In genomic region chr11:20067665-20068064, GRCh38 we compare ENCODE assay signal across 23 cellular contexts.
"Had no signal": no experiment of that assay in that cellular context is flagged by ENCODE, and none has a peak within 500 bp of the region (broad histone marks: within the 10 kb centered on the region; RNA-seq: fewer than 3 reads in every experiment).

No MANE protein-coding gene starts in this region.

- DNase-seq: dermis blood vessel endothelial cell; effector memory CD4-positive, alpha-beta T cell; kidney; mesendoderm; midbrain; naive thymus-derived CD4-positive, alpha-beta T cell; nephron progenitor cell; occipital lobe; ovary; posterior cingulate gyrus; psoas muscle; right cardiac atrium; sigmoid colon; stimulated activated CD4-positive, alpha-beta T cell treated with anti-CD3 and anti-CD28 coated beads, Interleukin-4, amount 100 ng/mL, for 4 hours; stimulated activated naive CD8-positive, alpha-beta T cell treated with anti-CD3 and anti-CD28 coated beads, Interleukin-15, Interleukin-2, amounts not matched to agents 100 U/mL and 50 U/mL, for 24 hours; substantia nigra; testis; tibial artery had no signal

- H3K36me3 Mint-ChIP-seq: naive thymus-derived CD4-positive, alpha-beta T cell; stimulated activated memory B cell treated with anti-CD40 and anti-IgM and Interleukin-4, amounts not matched to agents 10 μg/mL and 1 μg/mL and 100 μg/mL, for 72 hours had no signal

- H3K27me3 Mint-ChIP-seq: stimulated activated memory B cell treated with anti-CD40 and anti-IgM and Interleukin-4, amounts not matched to agents 10 μg/mL and 1 μg/mL and 100 μg/mL, for 72 hours; type B pancreatic cell had no signal

- H3K36me3 ChIP-seq: ovary had no signal

- H2AFZ ChIP-seq: hepatocyte had no signal

- H3K9me3 ChIP-seq: ovary, psoas muscle, sigmoid colon, testis, tibial artery had no signal

- H3K9me3 Mint-ChIP-seq: stimulated activated memory B cell treated with anti-CD40 and anti-IgM and Interleukin-4, amounts not matched to agents 10 μg/mL and 1 μg/mL and 100 μg/mL, for 72 hours; type B pancreatic cell had no signal

- H3K4me1 ChIP-seq: psoas muscle, testis had no signal

- H3K4me2 ChIP-seq: hepatocyte had no signal

- H3K27ac Mint-ChIP-seq: naive thymus-derived CD4-positive, alpha-beta T cell; stimulated activated memory B cell treated with anti-CD40 and anti-IgM and Interleukin-4, amounts not matched to agents 10 μg/mL and 1 μg/mL and 100 μg/mL, for 72 hours; type B pancreatic cell had no signal

- H3K4me3 ChIP-seq: coronary artery, hepatocyte, ovary, psoas muscle, sigmoid colon, testis, tibial artery had no signal

- H3K27me3 ChIP-seq: hepatocyte, ovary, sigmoid colon, testis, tibial artery had no signal

- H3K4me3 Mint-ChIP-seq: naive thymus-derived CD4-positive, alpha-beta T cell; nephron progenitor cell; stimulated activated memory B cell treated with anti-CD40 and anti-IgM and Interleukin-4, amounts not matched to agents 10 μg/mL and 1 μg/mL and 100 μg/mL, for 72 hours; type B pancreatic cell had no signal

- ATAC-seq: left lobe of liver; naive thymus-derived CD4-positive, alpha-beta T cell; psoas muscle; right cardiac atrium; stimulated activated memory B cell treated with anti-CD40 and anti-IgM and Interleukin-4, amounts not matched to agents 10 μg/mL and 1 μg/mL and 100 μg/mL, for 72 hours; stimulated activated naive CD8-positive, alpha-beta T cell treated with anti-CD3 and anti-CD28 coated beads, Interleukin-15, Interleukin-2, amounts not matched to agents 100 U/mL and 50 U/mL, for 24 hours had no signal

- H3K4me1 Mint-ChIP-seq: naive thymus-derived CD4-positive, alpha-beta T cell had no signal

- H3K27ac ChIP-seq: coronary artery, hepatocyte, ovary, psoas muscle, sigmoid colon, testis, tibial artery had no signal
